1 cellular context compared by ENCODE assay signal in the genomic region with DNA sequence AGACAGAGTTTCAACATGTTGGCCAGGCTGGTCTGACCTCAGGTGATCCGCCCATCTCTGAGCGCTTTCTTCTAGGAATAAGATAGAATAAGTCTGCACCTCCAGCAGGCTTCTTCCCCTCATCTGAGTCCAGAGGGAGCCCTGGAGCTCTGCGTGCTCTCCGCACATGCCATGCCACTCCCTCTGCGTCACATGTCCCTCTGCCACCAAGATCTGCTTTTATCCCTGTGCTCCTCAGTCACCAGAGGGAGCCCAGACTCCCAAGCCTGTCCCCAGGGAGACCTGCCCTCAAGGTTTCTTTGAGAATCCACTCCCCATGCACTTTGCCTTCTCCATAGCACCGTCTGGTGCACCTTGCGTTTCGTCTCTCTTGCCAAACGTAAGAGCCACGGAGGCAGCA.
TF ChIP-seq lines count a peak whose summit lies in the region.

No MANE protein-coding gene starts in this region.

TF ChIP-seq in HCT116, 20 proteins besides CTCF, POLR2A, EP300 and RAD21 (continued from another document):
- TF ChIP-seq CBX3 (IDR thresholded peaks at IDR 0.05; ENCODE audit: low read depth): 0 out of 2 replicates have a peak, but pooled peaks have one; percentile 81
TF ChIP-seq in HCT116: peak in this region for 3.
